ENCODE assay signal across 17 cellular contexts in genomic region chr18:55511277-55511676, GRCh38.
DNase-seq lines count a peak whose midpoint lies in the region; ATAC-seq and TF ChIP-seq lines count a peak whose summit lies in the region.
"Had no signal": no experiment of that assay in that cellular context is flagged by ENCODE, and none has a peak within 500 bp of the region (broad histone marks: within the 10 kb centered on the region; RNA-seq: fewer than 3 reads in every experiment).

No MANE protein-coding gene starts in this region.

- H3K4me3 Mint-ChIP-seq in stimulated activated naive B cell treated with anti-CD40 and anti-IgM and Interleukin-4, amounts not matched to agents 10 μg/mL and 1 μg/mL and 100 μg/mL, for 72 hours, result peak overlapping the region; percentile 69 to 80
- H3K4me3 Mint-ChIP-seq in activated T-cell treated with anti-CD3 and anti-CD28 coated beads, Interleukin-2, amount 50 U/mL, for 72 hours, result no peak overlapping the region
- H3K4me3 Mint-ChIP-seq: activated naive CD8-positive, alpha-beta T cell; CD4-positive, alpha-beta T cell; T-cell had no signal

- H3K36me3 ChIP-seq in HUES6 (ENCODE audit: control insufficient read depth, insufficient read depth, low read length) (no peaks in the 10 kb centered on the region), SK-N-MC (ENCODE audit: insufficient read depth, low read length) (no peaks in the 10 kb centered on the region), left lung (no peaks in the 10 kb centered on the region)

- H3K9ac ChIP-seq in HUES6 (ENCODE audit: low read length) (no peak overlapping the region), SK-N-MC (ENCODE audit: insufficient read length) (peak overlapping the region; percentile 61)

- ATAC-seq in left lung, result no peak
- ATAC-seq in stimulated activated naive B cell treated with anti-CD40 and anti-IgM and Interleukin-4, amounts not matched to agents 10 μg/mL and 1 μg/mL and 100 μg/mL, for 72 hours (replicated peaks), result no peak
- no peak for ATAC-seq in activated T-cell treated with anti-CD3 and anti-CD28 coated beads, Interleukin-2, amount 50 U/mL, for 72 hours (replicated peaks in 1 of 2)
- no peak for ATAC-seq in HG03520 (IDR thresholded peaks at IDR 0.05; ENCODE audit: unreplicated experiment)
- no peak for ATAC-seq in GM18870 (IDR thresholded peaks at IDR 0.05; ENCODE audit: unreplicated experiment)
- ATAC-seq: T-cell had no signal

- peak overlapping the region; percentile 58; the same call in 1 of the 2 replicates for H3K27ac ChIP-seq in HUES6 (ENCODE audit: low read depth, low read length)
- peak overlapping the region; percentile 91 for H3K27ac ChIP-seq in SK-N-MC
- H3K27ac ChIP-seq in left lung, result peak overlapping the region; percentile 74 to 83

- intact Hi-C loops in left lung (cut with DNase I), result loop anchor here in 1 of 2 donors (10.0 kb wide), 1 partner anchor 64 kb away; no protein-coding TSS in a partner anchor

- no peaks in the 10 kb centered on the region for H3K27me3 Mint-ChIP-seq in stimulated activated naive B cell treated with anti-CD40 and anti-IgM and Interleukin-4, amounts not matched to agents 10 μg/mL and 1 μg/mL and 100 μg/mL, for 72 hours
- peaks cover 15% of the 10 kb centered on the region for H3K27me3 Mint-ChIP-seq in activated T-cell treated with anti-CD3 and anti-CD28 coated beads, Interleukin-2, amount 50 U/mL, for 72 hours (ENCODE audit: low read depth)
- H3K27me3 Mint-ChIP-seq: activated naive CD8-positive, alpha-beta T cell; CD4-positive, alpha-beta T cell; T-cell had no signal

- H3K9me3 Mint-ChIP-seq in stimulated activated naive B cell treated with anti-CD40 and anti-IgM and Interleukin-4, amounts not matched to agents 10 μg/mL and 1 μg/mL and 100 μg/mL, for 72 hours, result no peaks in the 10 kb centered on the region
- no peaks in the 10 kb centered on the region for H3K9me3 Mint-ChIP-seq in activated T-cell treated with anti-CD3 and anti-CD28 coated beads, Interleukin-2, amount 50 U/mL, for 72 hours
- H3K9me3 Mint-ChIP-seq: CD4-positive, alpha-beta T cell; T-cell had no signal

- no peak overlapping the region for H3K27ac Mint-ChIP-seq in stimulated activated naive B cell treated with anti-CD40 and anti-IgM and Interleukin-4, amounts not matched to agents 10 μg/mL and 1 μg/mL and 100 μg/mL, for 72 hours
- no peak overlapping the region for H3K27ac Mint-ChIP-seq in activated T-cell treated with anti-CD3 and anti-CD28 coated beads, Interleukin-2, amount 50 U/mL, for 72 hours
- H3K27ac Mint-ChIP-seq: activated naive CD8-positive, alpha-beta T cell; CD4-positive, alpha-beta T cell; T-cell had no signal

- H3K4me1 ChIP-seq in HUES6 (ENCODE audit: control insufficient read depth, insufficient read depth, low read length) (peaks cover 43% of the 10 kb centered on the region), left lung (peaks cover 9 to 24% of the 10 kb centered on the region in 2 donors)

- H3K9me3 ChIP-seq in HUES6 (ENCODE audit: control insufficient read depth, insufficient read depth, low read depth, low read length) (no peaks in the 10 kb centered on the region), SK-N-MC (ENCODE audit: low read depth, low read length) (no peaks in the 10 kb centered on the region), left lung (no peaks in the 10 kb centered on the region)

- peaks cover 15 to 51% of the 10 kb centered on the region in 2 donors for H3K4me1 Mint-ChIP-seq in stimulated activated naive B cell treated with anti-CD40 and anti-IgM and Interleukin-4, amounts not matched to agents 10 μg/mL and 1 μg/mL and 100 μg/mL, for 72 hours
- peaks cover 11% of the 10 kb centered on the region for H3K4me1 Mint-ChIP-seq in activated T-cell treated with anti-CD3 and anti-CD28 coated beads, Interleukin-2, amount 50 U/mL, for 72 hours (ENCODE audit: low read depth)

- 0 out of 2 replicates have a peak overlapping the region, but pooled peaks have one; percentile 15 for H3K4me3 ChIP-seq in HUES6 (ENCODE audit: low read depth, low read length)
- H3K4me3 ChIP-seq in SK-N-MC, result peak overlapping the region; percentile 61
- H3K4me3 ChIP-seq in left lung, result no peak overlapping the region

- H3K36me3 Mint-ChIP-seq in stimulated activated naive B cell treated with anti-CD40 and anti-IgM and Interleukin-4, amounts not matched to agents 10 μg/mL and 1 μg/mL and 100 μg/mL, for 72 hours, result no peaks in the 10 kb centered on the region
- H3K36me3 Mint-ChIP-seq in activated T-cell treated with anti-CD3 and anti-CD28 coated beads, Interleukin-2, amount 50 U/mL, for 72 hours (ENCODE audit: insufficient read depth in 2 of 2), result no peaks in the 10 kb centered on the region
- H3K36me3 Mint-ChIP-seq: activated naive CD8-positive, alpha-beta T cell; T-cell had no signal

- TF ChIP-seq CTCF in left lung (IDR thresholded peaks at IDR 0.05), result no peak

- H3K27me3 ChIP-seq in HUES6 (ENCODE audit: control insufficient read depth, insufficient read depth, low read length) (no peaks in the 10 kb centered on the region), left lung (no peaks in the 10 kb centered on the region)

- no peak for DNase-seq in SK-N-MC (ENCODE audit: low read depth, low spot score)
- DNase-seq in left lung, result no peak
- DNase-seq in stimulated activated naive B cell treated with anti-CD40 and anti-IgM and Interleukin-4, amounts not matched to agents 10 μg/mL and 1 μg/mL and 100 μg/mL, for 72 hours, result no peak
- no peak for DNase-seq in activated effector memory CD4-positive, alpha-beta T cell treated with anti-CD3 and anti-CD28 coated beads, Interleukin-2, amount 50 U/mL, for 16 hours
- no peak for DNase-seq in activated T-cell treated with anti-CD3 and anti-CD28 coated beads, Interleukin-2, amount 50 U/mL, for 72 hours
- DNase-seq: activated CD4-positive, CD25-positive, alpha-beta regulatory T cell treated with anti-CD3 and anti-CD28 coated beads, Interleukin-2, amount 50 U/mL, for 72 hours; CD4-positive, alpha-beta T cell; cerebellar nuclear complex; NCI-H2171 treated with DMSO at 0.1 percent for 48 hours; NK-92 treated with Interleukin-12 subunit alpha and Interleukin-12 subunit beta, amount 100 ng/mL, for 24 hours; stimulated activated CD4-positive, alpha-beta T cell treated with anti-CD3 and anti-CD28 coated beads, Interleukin-4, amount 100 ng/mL, for 24 hours; stimulated activated naive CD4-positive, alpha-beta T cell had no signal

Comparison
In these comparisons a context has a peak if more than half of its experiments do, and no peak if none do; other contexts are left out.
1. H3K4me3 ChIP-seq: peak in HUES6 (single experiment) and SK-N-MC (single experiment); none in left lung (0 of 2).
2. H3K4me3 Mint-ChIP-seq: peak in stimulated activated naive B cell treated with anti-CD40 and anti-IgM and Interleukin-4, amounts not matched to agents 10 μg/mL and 1 μg/mL and 100 μg/mL, for 72 hours (2 of 2); none in activated T-cell treated with anti-CD3 and anti-CD28 coated beads, Interleukin-2, amount 50 U/mL, for 72 hours (0 of 2).
3. Peak in every context shown above with its lines, with median percentiles within 50 percentile points of each other: H3K27ac ChIP-seq.